Comparison of ENCODE assay signal across 1 cellular context in the genomic region with DNA sequence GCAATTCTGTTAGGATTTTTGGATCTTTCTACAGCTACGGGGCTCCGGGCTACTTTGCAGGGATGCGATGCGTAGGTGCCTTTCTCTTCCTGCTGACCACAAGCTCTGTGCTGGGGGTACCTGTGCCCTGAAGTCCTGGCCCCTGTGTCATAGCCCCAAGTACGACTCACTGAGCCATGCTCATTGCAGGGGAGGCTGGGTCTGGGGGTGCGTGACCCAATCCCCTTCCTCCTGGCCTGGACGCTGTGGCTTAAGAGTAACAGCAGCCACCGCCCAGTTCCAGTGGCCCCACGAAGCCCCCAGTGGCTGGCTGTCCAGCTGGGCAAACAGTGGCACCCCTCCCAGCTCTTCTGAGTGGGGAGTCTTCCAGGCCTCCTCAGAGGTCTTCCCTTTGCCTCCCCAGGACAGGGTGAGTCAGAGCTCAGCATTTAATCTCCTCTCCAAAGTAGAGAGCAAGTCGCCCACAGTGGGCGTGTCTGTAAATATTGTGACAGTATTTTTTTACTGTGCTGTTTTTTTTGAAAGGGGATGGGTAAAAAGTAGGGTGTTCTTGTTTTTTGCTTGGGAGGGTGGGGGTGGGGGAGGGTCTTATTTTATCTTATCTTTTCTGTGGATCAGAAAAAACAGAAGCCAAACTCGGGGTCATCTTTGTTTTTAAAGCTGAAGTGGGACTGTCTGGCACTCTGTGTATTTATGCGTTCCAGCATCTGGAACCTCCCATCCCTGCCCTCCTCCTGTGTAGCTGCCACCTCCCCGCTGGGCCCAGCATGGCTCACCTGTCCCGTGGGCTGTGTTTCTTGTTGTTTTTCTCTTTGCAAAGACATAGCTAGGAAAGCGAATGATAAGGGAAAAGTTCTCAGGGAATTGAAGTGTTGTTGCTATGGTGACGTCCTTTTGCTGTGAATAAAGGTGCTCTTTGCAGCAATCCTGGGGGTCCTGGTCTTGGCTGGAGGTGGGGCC.
A peak's percentile ranks its signal among the peaks of the same experiment; 100 is the strongest.
TF ChIP-seq lines count a peak whose summit lies in the region.

No MANE protein-coding gene starts in this region.

TF ChIP-seq in SK-N-SH, 30 proteins besides CTCF, POLR2A, EP300 and RAD21 (continued from another document):
- 0 out of 2 replicates have a peak, but pooled peaks have one; percentile 38 for TF ChIP-seq PBX3 (IDR thresholded peaks at IDR 0.05)
- TF ChIP-seq TCF12 (IDR thresholded peaks at IDR 0.05) = peak; percentile 69
- TF ChIP-seq JUND (IDR thresholded peaks at IDR 0.05) = peak; percentile 65; the same call in 1 of the 2 replicates
- 0 out of 2 replicates have a peak, but pooled peaks have one; percentile 26 for TF ChIP-seq TEAD4 (IDR thresholded peaks at IDR 0.05; ENCODE audit: borderline replicate concordance, insufficient read depth)
- no peak for TF ChIP-seq TAF1 (IDR thresholded peaks at IDR 0.05; ENCODE audit: borderline replicate concordance, low read depth, low read length)
